Comparison of ENCODE assay signal across 20 cellular contexts in genomic region chr7:140841316-140841715, GRCh38.
DNase-seq lines count a peak whose midpoint lies in the region; ATAC-seq and TF ChIP-seq lines count a peak whose summit lies in the region.
"Had no signal": no experiment of that assay in that cellular context is flagged by ENCODE, and none has a peak within 500 bp of the region (broad histone marks: within the 10 kb centered on the region; RNA-seq: fewer than 3 reads in every experiment).

No MANE protein-coding gene starts in this region.

- H3K36me3 Mint-ChIP-seq in CD14-positive monocyte = peaks cover 19 to 25% of the 10 kb centered on the region in 2 donors

- H3K9ac ChIP-seq in adipocyte (ENCODE audit: low read length) = no peak overlapping the region
- H3K9ac ChIP-seq: KMS-11 had no signal

- no peaks in the 10 kb centered on the region for H3K27me3 Mint-ChIP-seq in CD14-positive monocyte (ENCODE audit: low read depth in 3 of 3)

- H3K4me3 ChIP-seq in adipocyte (ENCODE audit: low read length) = no peak overlapping the region
- H3K4me3 ChIP-seq: A549, HAP-1 had no signal

- H3K9me3 ChIP-seq in adipocyte (ENCODE audit: control insufficient read depth, low read length) = no peaks in the 10 kb centered on the region
- H3K9me3 ChIP-seq: A549, HAP-1 had no signal

- H3K36me3 ChIP-seq in adipocyte (ENCODE audit: control insufficient read depth, insufficient read depth, low read length, severe bottlenecking) = peaks cover 9% of the 10 kb centered on the region

- no peak overlapping the region for H3K27ac Mint-ChIP-seq in CD14-positive monocyte

- DNase-seq in GDM1 (lab: John Stamatoyannopoulos, UW) (peak; percentile 28), KBM-7 (peak; percentile 43), adipocyte (ENCODE audit: low read depth) (peak; percentile 43), fibroblast of peridontal ligament (ENCODE audit: extremely low read depth) (peak; percentile 38), CD14-positive monocyte (ENCODE audit: low spot score) (no peak), HCEC 1CT (no peak), NCI-H524 (lab: John Stamatoyannopoulos, UW) (no peak)
- DNase-seq: COR-L47; EL; NCI-H1105 treated with DMSO at 0.1 percent for 48 hours; NCI-H187; NCI-H345; NCI-H69; NK-92 treated with Interleukin-12 subunit alpha and Interleukin-12 subunit beta, amount 100 ng/mL, for 24 hours; RPMI8226; SIG-M5 had no signal

- H3K4me3 Mint-ChIP-seq in CD14-positive monocyte = no peak overlapping the region

- H3K27me3 ChIP-seq in adipocyte (replicated peaks; ENCODE audit: control insufficient read depth, insufficient read depth, low read length) = no peaks in the 10 kb centered on the region

- no peak for ATAC-seq in GM19397 (IDR thresholded peaks at IDR 0.05; ENCODE audit: unreplicated experiment)
- ATAC-seq: A549 had no signal

- H3K4me1 Mint-ChIP-seq in CD14-positive monocyte = no peaks in the 10 kb centered on the region

- intact Hi-C loops in CD14-positive monocyte (cut with micrococcal nuclease) = no loop called here

- peaks cover 0 to 5% (median under 1%) of the 10 kb centered on the region in 7 donors for H3K9me3 Mint-ChIP-seq in CD14-positive monocyte

- in situ Hi-C loops in KBM-7 (cut with MboI; ENCODE audit: low pct_unique_long_range_greater_than_20kb, low sequenced_read_pairs) = no loop called here

- no peak for TF ChIP-seq CTCF in CD14-positive monocyte (IDR thresholded peaks at IDR 0.05)

- H3K4me1 ChIP-seq in adipocyte (ENCODE audit: control insufficient read depth, insufficient read depth, low read length) = peaks cover 18% of the 10 kb centered on the region
- H3K4me1 ChIP-seq: A549 had no signal

Comparison
In these comparisons a context has a peak if more than half of its experiments do, and no peak if none do; other contexts are left out.
1. DNase-seq: peak in GDM1 (single experiment), KBM-7 (single experiment), adipocyte (single experiment) and fibroblast of peridontal ligament (single experiment); none in CD14-positive monocyte (single experiment), HCEC 1CT (single experiment) and NCI-H524 (0 of 2).